In the genomic region with DNA sequence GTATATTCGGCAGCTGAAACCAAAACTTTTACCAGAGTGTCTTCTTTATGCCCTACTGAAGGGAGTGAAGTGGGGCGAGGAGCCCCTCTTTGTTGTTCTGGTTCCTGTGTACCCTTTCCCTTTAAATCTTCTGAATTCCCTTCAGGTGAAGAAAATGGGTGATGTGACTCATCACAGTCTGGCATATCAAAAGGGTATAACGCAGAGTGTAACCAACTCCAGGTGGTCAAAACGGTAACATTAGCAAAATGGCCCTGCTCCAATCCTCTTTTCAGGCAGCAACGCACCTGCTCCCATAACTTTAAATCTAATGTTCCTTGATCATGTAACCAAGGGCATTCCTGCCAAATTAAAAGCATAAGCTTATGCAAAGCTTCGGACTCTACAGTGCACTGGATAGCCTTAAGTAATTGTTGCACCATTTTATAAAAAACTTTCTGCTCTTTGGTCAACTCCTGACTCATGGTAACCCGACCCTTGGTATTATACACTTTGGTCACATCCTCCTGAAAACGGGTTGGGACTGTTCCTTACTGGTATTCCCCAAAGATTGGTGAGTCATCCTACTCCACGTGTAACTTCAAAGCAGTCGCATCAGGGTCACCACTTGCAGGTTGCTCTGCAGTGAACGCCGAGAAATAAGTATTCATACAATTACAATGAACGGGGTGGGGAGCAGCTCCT, we compare ENCODE assay signal across 21 cellular contexts.
DNase-seq lines count a peak whose midpoint lies in the region; ATAC-seq and TF ChIP-seq lines count a peak whose summit lies in the region.
"Had no signal": no experiment of that assay in that cellular context is flagged by ENCODE, and none has a peak within 500 bp of the region (broad histone marks: within the 10 kb centered on the region; RNA-seq: fewer than 3 reads in every experiment).

No MANE protein-coding gene starts in this region.

- H3K4ac ChIP-seq in IMR-90 (ENCODE audit: low read depth, low read length), result no peak overlapping the region

- H4K8ac ChIP-seq in IMR-90 (ENCODE audit: low read depth in 2 of 2, low read length in 2 of 2), result no peak overlapping the region

- DNase-seq in DMS53 treated with DMSO at 0.1 percent for 48 hours (lab: John Stamatoyannopoulos, UW; ENCODE audit: unreplicated experiment) (peak; percentile 46), IMR-90 (peak; percentile 10), T1000 (lab: John Stamatoyannopoulos, UW) (peak; percentile 85), iris pigment epithelial cell (ENCODE audit: low read depth) (peak; percentile 38), GDM1 (lab: John Stamatoyannopoulos, UW) (no peak)
- DNase-seq in CD8-positive, alpha-beta memory T cell, result no peak
- DNase-seq: activated CD4-positive, alpha-beta memory T cell treated with anti-CD3 and anti-CD28 coated beads, Interleukin-2, amount 10 ng/mL, durations not matched to agents 7 days and 5 days; activated T-cell treated with anti-CD3 and anti-CD28 coated beads, Interleukin-2, amount 50 U/mL, for 4 hours; kidney; mesenchymal stem cell; NCI-H2029 treated with DMSO at 0.1 percent for 48 hours; NCI-H524 treated with DMSO at 0.1 percent for 48 hours; SW 1271 had no signal

- ATAC-seq in IMR-90 (ENCODE audit: low read depth) (no peak), HG02763 (IDR thresholded peaks at IDR 0.05; ENCODE audit: unreplicated experiment) (no peak), GM21423 (IDR thresholded peaks at IDR 0.05; ENCODE audit: unreplicated experiment) (no peak)
- ATAC-seq: activated naive CD4-positive, alpha-beta T cell treated with anti-CD3 and anti-CD28 coated beads, Interleukin-2, amount 50 U/mL, for 72 hours; activated T-cell treated with anti-CD3 and anti-CD28 coated beads, Interleukin-2, amount 50 U/mL, for 4 hours; natural killer cell treated with Interleukin-12 subunit alpha and Interleukin-12 subunit beta and Interleukin-15 and Interleukin-18, amount 100 ng/mL, for 72 hours had no signal

- H3K4me1 Mint-ChIP-seq in CD8-positive, alpha-beta memory T cell, result no peaks in the 10 kb centered on the region
- H3K4me1 Mint-ChIP-seq: activated CD4-positive, alpha-beta memory T cell treated with anti-CD3 and anti-CD28 coated beads, Interleukin-2, amount 10 ng/mL, durations not matched to agents 7 days and 5 days; brain had no signal

- CTCF ChIA-PET in IMR-90 (lab: Yijun Ruan, JAX), result no interaction called here
- CTCF ChIA-PET in CD8-positive, alpha-beta memory T cell (lab: Charles Lee), result no interaction called here

- no peak for TF ChIP-seq CTCF in IMR-90 (conservative IDR thresholded peaks at IDR 0.05; ENCODE audit: low read depth, low read length)

- H4K20me1 ChIP-seq in IMR-90 (ENCODE audit: insufficient read depth, low read length), result no peaks in the 10 kb centered on the region

- no peak overlapping the region for H3K4me3 ChIP-seq in IMR-90 (ENCODE audit: insufficient read depth, low read depth, low read length)
- no peak overlapping the region for H3K4me3 ChIP-seq in CD8-positive, alpha-beta memory T cell (ENCODE audit: low read length)
- H3K4me3 ChIP-seq: smooth muscle cell, thoracic aorta had no signal

- POLR2A ChIA-PET in IMR-90 (lab: Charles Lee; ENCODE audit: unreplicated experiment), result no interaction called here
- POLR2A ChIA-PET in CD8-positive, alpha-beta memory T cell (lab: Charles Lee), result no interaction called here

- H3K9me3 Mint-ChIP-seq in CD8-positive, alpha-beta memory T cell, result peaks cover 3 to 27% (median 16%) of the 10 kb centered on the region in 5 donors

- H3K4me3 Mint-ChIP-seq in CD8-positive, alpha-beta memory T cell, result no peak overlapping the region
- H3K4me3 Mint-ChIP-seq: activated CD4-positive, alpha-beta memory T cell treated with anti-CD3 and anti-CD28 coated beads, Interleukin-2, amount 10 ng/mL, durations not matched to agents 7 days and 5 days; activated T-cell treated with anti-CD3 and anti-CD28 coated beads, Interleukin-2, amount 50 U/mL, for 4 hours; brain; natural killer cell treated with Interleukin-12 subunit alpha and Interleukin-12 subunit beta and Interleukin-15 and Interleukin-18, amount 100 ng/mL, for 72 hours had no signal

- no peak for TF ChIP-seq RAD21 in IMR-90 (IDR thresholded peaks at IDR 0.05; ENCODE audit: low read length)

- H3K27me3 Mint-ChIP-seq in CD8-positive, alpha-beta memory T cell, result peaks cover under 1 to 3% of the 10 kb centered on the region in 2 donors
- H3K27me3 Mint-ChIP-seq: activated CD4-positive, alpha-beta memory T cell treated with anti-CD3 and anti-CD28 coated beads, Interleukin-2, amount 10 ng/mL, durations not matched to agents 7 days and 5 days; progenitor cell of endocrine pancreas had no signal

- H3K4me1 ChIP-seq in IMR-90 (ENCODE audit: control insufficient read depth, insufficient read depth, low read length), result no peaks in the 10 kb centered on the region
- H3K4me1 ChIP-seq in CD8-positive, alpha-beta memory T cell (ENCODE audit: insufficient read depth, low read length), result no peaks in the 10 kb centered on the region

- intact Hi-C loops in IMR-90 (cut with micrococcal nuclease), result no loop called here

- H3K36me3 Mint-ChIP-seq in CD8-positive, alpha-beta memory T cell, result no peaks in the 10 kb centered on the region
- H3K36me3 Mint-ChIP-seq: brain had no signal

- dilution Hi-C loops in IMR-90 (cut with HindIII; ENCODE audit: low sequenced_read_pairs, unreplicated experiment), result no loop called here

- H3K79me1 ChIP-seq in IMR-90 (ENCODE audit: low read depth in 1 of 2, low read length in 2 of 2), result no peaks in the 10 kb centered on the region

- H2BK20ac ChIP-seq in IMR-90 (ENCODE audit: low read depth, low read length), result no peak overlapping the region

- no peak overlapping the region for H3K14ac ChIP-seq in IMR-90 (replicated peaks; ENCODE audit: low read depth, low read length)

- H2AFZ ChIP-seq in IMR-90 (replicated peaks; ENCODE audit: low read length, poor library complexity), result no peak overlapping the region

- no peak overlapping the region for H3K56ac ChIP-seq in IMR-90 (ENCODE audit: extremely low read depth, insufficient read depth, low read length)

- no peak overlapping the region for H3K23ac ChIP-seq in IMR-90 (ENCODE audit: low read depth, low read length)

- H3K9me1 ChIP-seq in IMR-90 (ENCODE audit: insufficient read depth, low read length), result no peaks in the 10 kb centered on the region

- H3K4me2 ChIP-seq in IMR-90 (ENCODE audit: low read depth, low read length), result no peak overlapping the region
- H3K4me2 ChIP-seq: smooth muscle cell had no signal

- H3K9ac ChIP-seq in IMR-90 (ENCODE audit: low read depth, low read length), result no peak overlapping the region

- WGBS in IMR-90 (ENCODE audit: extremely low coverage in 2 of 2, insufficient read length in 1 of 2), 2 experiments, result 53% methylated on average over 4 of the region's 13 CpGs; no CpG with 5 or more reads in 1 of the 2 experiments

- no peak overlapping the region for H4K5ac ChIP-seq in IMR-90 (ENCODE audit: low read depth, low read length)

- no TSS peak for BruUV-seq in IMR-90 (replicated peaks; lab: Mats Ljungman, UMichigan)

- no peaks in the 10 kb centered on the region for H3K36me3 ChIP-seq in IMR-90 (ENCODE audit: control insufficient read depth, insufficient read depth, low read length)
- no peaks in the 10 kb centered on the region for H3K36me3 ChIP-seq in CD8-positive, alpha-beta memory T cell (ENCODE audit: insufficient read depth, low read length)
- H3K36me3 ChIP-seq: thoracic aorta had no signal

- H3K27ac ChIP-seq in IMR-90 (ENCODE audit: insufficient read depth, low read length), result no peak overlapping the region
- H3K27ac ChIP-seq in CD8-positive, alpha-beta memory T cell (ENCODE audit: low read depth, low read length), result no peak overlapping the region
- H3K27ac ChIP-seq: thoracic aorta had no signal

- no peak overlapping the region for H2BK15ac ChIP-seq in IMR-90 (ENCODE audit: low read depth, low read length)

- H2AK9ac ChIP-seq in IMR-90 (replicated peaks; ENCODE audit: low read depth, low read length, poor library complexity), result no peak overlapping the region

- H4K91ac ChIP-seq in IMR-90 (ENCODE audit: insufficient read depth, low read depth, low read length), result no peak overlapping the region

- no peak for TF ChIP-seq POLR2A in IMR-90 (IDR thresholded peaks at IDR 0.05; ENCODE audit: low read depth, low read length)

- H3K18ac ChIP-seq in IMR-90 (ENCODE audit: low read depth, low read length), result no peak overlapping the region

- no peak overlapping the region for H2AK5ac ChIP-seq in IMR-90 (ENCODE audit: low read depth, low read length)

- no peak overlapping the region for H2BK120ac ChIP-seq in IMR-90 (ENCODE audit: low read depth, low read length)

- H3K9me3 ChIP-seq in IMR-90 (ENCODE audit: control insufficient read depth, insufficient read depth, low read length), result no peaks in the 10 kb centered on the region; the same call in 1 of the 2 replicates
- peaks cover 5% of the 10 kb centered on the region for H3K9me3 ChIP-seq in CD8-positive, alpha-beta memory T cell (ENCODE audit: low read length)

- in situ Hi-C loops in IMR-90 (cut with MboI; ENCODE audit: low sequenced_read_pairs), result no loop called here

- H2BK5ac ChIP-seq in IMR-90 (ENCODE audit: low read depth, low read length, poor library complexity, severe bottlenecking), result no peak overlapping the region

- no peak overlapping the region for H3K27ac Mint-ChIP-seq in CD8-positive, alpha-beta memory T cell
- H3K27ac Mint-ChIP-seq: activated CD4-positive, alpha-beta memory T cell treated with anti-CD3 and anti-CD28 coated beads, Interleukin-2, amount 10 ng/mL, durations not matched to agents 7 days and 5 days; activated naive CD4-positive, alpha-beta T cell treated with anti-CD3 and anti-CD28 coated beads, Interleukin-2, amount 50 U/mL, for 72 hours; brain; natural killer cell treated with Interleukin-12 subunit alpha and Interleukin-12 subunit beta and Interleukin-15 and Interleukin-18, amount 100 ng/mL, for 72 hours; progenitor cell of endocrine pancreas had no signal

- no peaks in the 10 kb centered on the region for H3K27me3 ChIP-seq in IMR-90 (ENCODE audit: control insufficient read depth, insufficient read depth, low read length)
- no peaks in the 10 kb centered on the region for H3K27me3 ChIP-seq in CD8-positive, alpha-beta memory T cell (ENCODE audit: insufficient read depth, low read length, poor library complexity, severe bottlenecking)

TF ChIP-seq in IMR-90, 13 proteins besides CTCF, POLR2A, EP300 and RAD21 (continues in another document):
- TF ChIP-seq, protein P1, sequence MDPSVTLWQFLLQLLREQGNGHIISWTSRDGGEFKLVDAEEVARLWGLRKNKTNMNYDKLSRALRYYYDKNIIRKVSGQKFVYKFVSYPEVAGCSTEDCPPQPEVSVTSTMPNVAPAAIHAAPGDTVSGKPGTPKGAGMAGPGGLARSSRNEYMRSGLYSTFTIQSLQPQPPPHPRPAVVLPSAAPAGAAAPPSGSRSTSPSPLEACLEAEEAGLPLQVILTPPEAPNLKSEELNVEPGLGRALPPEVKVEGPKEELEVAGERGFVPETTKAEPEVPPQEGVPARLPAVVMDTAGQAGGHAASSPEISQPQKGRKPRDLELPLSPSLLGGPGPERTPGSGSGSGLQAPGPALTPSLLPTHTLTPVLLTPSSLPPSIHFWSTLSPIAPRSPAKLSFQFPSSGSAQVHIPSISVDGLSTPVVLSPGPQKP (IDR thresholded peaks at IDR 0.05; ENCODE audit: borderline replicate concordance, low read depth, low read length), result no peak
- TF ChIP-seq MAZ (IDR thresholded peaks at IDR 0.05; ENCODE audit: borderline replicate concordance, low read depth, low read length) (no peak), RFX5 (IDR thresholded peaks at IDR 0.05; ENCODE audit: low read depth, low read length) (no peak), RCOR1 (IDR thresholded peaks at IDR 0.05; ENCODE audit: insufficient replicate concordance, low read length) (no peak)

Comparison
In these comparisons a context has a peak if more than half of its experiments do, and no peak if none do; other contexts are left out.
1. DNase-seq: peak in DMS53 treated with DMSO at 0.1 percent for 48 hours (single experiment), IMR-90 (single experiment), T1000 (single experiment) and iris pigment epithelial cell (single experiment); none in GDM1 (single experiment) and CD8-positive, alpha-beta memory T cell (0 of 5).